12 cellular contexts compared by ENCODE assay signal in genomic region chr22:46942816-46943783, GRCh38.
DNase-seq lines count a peak whose midpoint lies in the region; ATAC-seq, FAIRE-seq and TF ChIP-seq lines count a peak whose summit lies in the region.
"Had no signal": no experiment of that assay in that cellular context is flagged by ENCODE, and none has a peak within 500 bp of the region (broad histone marks: within the 10 kb centered on the region; RNA-seq: fewer than 3 reads in every experiment).

No MANE protein-coding gene starts in this region.

- H3K23ac ChIP-seq in trophoblast cell (ENCODE audit: low read length) = no peak overlapping the region

- H3K4me3 Mint-ChIP-seq in stimulated activated memory B cell treated with anti-CD40 and anti-IgM and Interleukin-4, amounts not matched to agents 10 μg/mL and 1 μg/mL and 100 μg/mL, for 72 hours = peak overlapping the region; percentile 22

- H2AFZ ChIP-seq in HepG2 (ENCODE audit: low read length) = no peak overlapping the region
- no peak overlapping the region for H2AFZ ChIP-seq in trophoblast cell (ENCODE audit: insufficient read depth, low read length, poor library complexity)

- no peak overlapping the region for H3K14ac ChIP-seq in trophoblast cell (ENCODE audit: low read length)

- peaks cover 36% of the 10 kb centered on the region for H3K36me3 Mint-ChIP-seq in stimulated activated memory B cell treated with anti-CD40 and anti-IgM and Interleukin-4, amounts not matched to agents 10 μg/mL and 1 μg/mL and 100 μg/mL, for 72 hours

- no peak overlapping the region for H3K27ac Mint-ChIP-seq in stimulated activated memory B cell treated with anti-CD40 and anti-IgM and Interleukin-4, amounts not matched to agents 10 μg/mL and 1 μg/mL and 100 μg/mL, for 72 hours

- H3K4ac ChIP-seq in trophoblast cell (ENCODE audit: low read depth, low read length) = no peak overlapping the region

- TF ChIP-seq CTCF in body of pancreas (IDR thresholded peaks at IDR 0.05) (no peak), HepG2 (CRISPR knock-in tag; IDR thresholded peaks at IDR 0.05) (no peak)

- no peak for ATAC-seq in body of pancreas
- no peak for ATAC-seq in HepG2
- no peak for ATAC-seq in stimulated activated memory B cell treated with anti-CD40 and anti-IgM and Interleukin-4, amounts not matched to agents 10 μg/mL and 1 μg/mL and 100 μg/mL, for 72 hours
- ATAC-seq in HG03280 (IDR thresholded peaks at IDR 0.05; ENCODE audit: unreplicated experiment) = no peak

- H3K9me3 ChIP-seq in body of pancreas (no peaks in the 10 kb centered on the region), HepG2 (ENCODE audit: low read length) (no peaks in the 10 kb centered on the region), trophoblast cell (ENCODE audit: insufficient read depth, low read depth, low read length) (no peaks in the 10 kb centered on the region)
- H3K9me3 ChIP-seq: tibial nerve had no signal

- H3K36me3 ChIP-seq in body of pancreas (replicated peaks in 1 of 2; ENCODE audit: insufficient read depth in 1 of 2, low read depth in 2 of 2) = no peaks in the 10 kb centered on the region
- H3K36me3 ChIP-seq in HepG2 (replicated peaks in 1 of 2; ENCODE audit: control insufficient read depth in 1 of 2, insufficient read depth in 2 of 2, low read length in 2 of 2) = peaks cover 7 to 11% of the 10 kb centered on the region in 2 experiments; a peak in 3 of 5 replicates
- H3K36me3 ChIP-seq in trophoblast cell (ENCODE audit: control insufficient read depth in 1 of 2, insufficient read depth in 2 of 2, low read length in 2 of 2) = peaks cover 0 to 2% of the 10 kb centered on the region in 2 experiments

- WGBS in body of pancreas, 2 donors = 71 to 93% methylated on average over 22 of the region's 22 CpGs
- WGBS in HepG2 (ENCODE audit: low lambda C conversion rate) = 97% methylated on average over 22 of the region's 22 CpGs
- no CpG with 5 or more reads among the region's 22 CpGs for WGBS in trophoblast cell (ENCODE audit: extremely low coverage, insufficient coverage, insufficient read length)

- TF ChIP-seq EP300 in HepG2 (IDR thresholded peaks at IDR 0.05; ENCODE audit: low read depth in 2 of 2, low read length in 2 of 2) = no peak
- TF ChIP-seq EP300 in HepG2 (CRISPR knock-in tag; IDR thresholded peaks at IDR 0.05; ENCODE audit: borderline replicate concordance) = no peak

- FAIRE-seq in HepG2 (lab: Jason Lieb, UNC) = no peak

- H3K9ac ChIP-seq in HepG2 (ENCODE audit: insufficient read depth, low read depth, low read length) (no peak overlapping the region), trophoblast cell (ENCODE audit: low read length) (no peak overlapping the region)

- H3K79me1 ChIP-seq in trophoblast cell (ENCODE audit: low read length) = no peaks in the 10 kb centered on the region

- no peak overlapping the region for H2AK5ac ChIP-seq in trophoblast cell (ENCODE audit: low read length)

- no peak for TF ChIP-seq RAD21 in HepG2 (CRISPR knock-in tag; IDR thresholded peaks at IDR 0.05)

- H3K18ac ChIP-seq in trophoblast cell (ENCODE audit: low read length) = no peak overlapping the region

- H4K20me1 ChIP-seq in HepG2 (ENCODE audit: insufficient read depth, low read length) = no peaks in the 10 kb centered on the region

- H3K9me3 Mint-ChIP-seq in stimulated activated memory B cell treated with anti-CD40 and anti-IgM and Interleukin-4, amounts not matched to agents 10 μg/mL and 1 μg/mL and 100 μg/mL, for 72 hours = no peaks in the 10 kb centered on the region

- no peak overlapping the region for H4K12ac ChIP-seq in trophoblast cell (ENCODE audit: low read depth, low read length)

- intact Hi-C loops in body of pancreas (cut with DNase I) = no loop called here
- intact Hi-C loops in HepG2 (cut with micrococcal nuclease; ENCODE audit: unreplicated experiment) = no loop called here

- H2BK12ac ChIP-seq in trophoblast cell (ENCODE audit: low read length) = no peak overlapping the region

- H2BK120ac ChIP-seq in trophoblast cell (ENCODE audit: insufficient read depth, low read length, poor library complexity) = no peak overlapping the region

- DNase-seq in KBM-7 = peak; percentile 68
- peak in 1 of 4 donors; percentile 42 for DNase-seq in body of pancreas
- DNase-seq in HepG2 (ENCODE audit: low spot score) = no peak
- DNase-seq in trophoblast cell = no peak
- DNase-seq in activated T-cell treated with anti-CD3 and anti-CD28 coated beads for 4 hours = no peak
- DNase-seq in amygdala (lab: John Stamatoyannopoulos, UW) = no peak
- DNase-seq: activated CD4-positive, alpha-beta T cell treated with anti-CD3 and anti-CD28 coated beads, Interleukin-2, amount 50 U/mL, for 48 hours; NCI-H2171; stimulated activated CD4-positive, alpha-beta T cell treated with anti-CD3 and anti-CD28 coated beads, Interleukin-1b, Interleukin-23, amount 100 ng/mL, for 48 hours had no signal

- H3K4me3 ChIP-seq in body of pancreas (no peak overlapping the region), HepG2 (replicated peaks in 1 of 3; ENCODE audit: insufficient read depth in 1 of 3, low read depth in 2 of 3, low read length in 3 of 3) (no peak overlapping the region), trophoblast cell (ENCODE audit: low read depth, low read length) (no peak overlapping the region)

- H3K4me1 ChIP-seq in body of pancreas = peaks cover 2% of the 10 kb centered on the region
- H3K4me1 ChIP-seq in HepG2 (ENCODE audit: insufficient read depth, low read length) = peaks cover 3% of the 10 kb centered on the region
- no peaks in the 10 kb centered on the region for H3K4me1 ChIP-seq in trophoblast cell (ENCODE audit: control insufficient read depth in 1 of 2, insufficient read depth in 2 of 2, low read length in 2 of 2)

- no TSS peak for BruUV-seq in HepG2 (replicated peaks; lab: Mats Ljungman, UMichigan)

- no peak overlapping the region for H2BK5ac ChIP-seq in trophoblast cell (ENCODE audit: low read depth, low read length, poor library complexity)

- in situ Hi-C loops in KBM-7 (cut with MboI; ENCODE audit: low pct_unique_long_range_greater_than_20kb, low sequenced_read_pairs) = no loop called here
- in situ Hi-C loops in HepG2 (cut with HindIII; ENCODE audit: extremely low pct_ligation_motif_present, low pct_unique_long_range_greater_than_20kb) = no loop called here

- H4K8ac ChIP-seq in trophoblast cell (ENCODE audit: low read depth, low read length) = no peak overlapping the region

- H3K27me3 ChIP-seq in body of pancreas = no peaks in the 10 kb centered on the region
- no peaks in the 10 kb centered on the region for H3K27me3 ChIP-seq in HepG2 (ENCODE audit: control insufficient read depth in 1 of 2, insufficient read depth in 2 of 2, low read length in 2 of 2)
- H3K27me3 ChIP-seq in trophoblast cell (ENCODE audit: insufficient read depth, low read length) = no peaks in the 10 kb centered on the region
- H3K27me3 ChIP-seq: tibial nerve had no signal

- peaks cover 20% of the 10 kb centered on the region for H3K4me1 Mint-ChIP-seq in stimulated activated memory B cell treated with anti-CD40 and anti-IgM and Interleukin-4, amounts not matched to agents 10 μg/mL and 1 μg/mL and 100 μg/mL, for 72 hours

- H3K27ac ChIP-seq in body of pancreas (peak overlapping the region in 3 of 4 donors; percentile 14 to 51 (median 21)), HepG2 (ENCODE audit: extremely low read length, insufficient read depth, low read length) (no peak overlapping the region), trophoblast cell (ENCODE audit: low read depth, low read length) (no peak overlapping the region)

- no peaks in the 10 kb centered on the region for H3K27me3 Mint-ChIP-seq in stimulated activated memory B cell treated with anti-CD40 and anti-IgM and Interleukin-4, amounts not matched to agents 10 μg/mL and 1 μg/mL and 100 μg/mL, for 72 hours

- POLR2A ChIA-PET in HepG2 (lab: Yijun Ruan, JAX) = no interaction called here

- no peak overlapping the region for H4K91ac ChIP-seq in trophoblast cell (ENCODE audit: low read depth, low read length)

- H3K4me2 ChIP-seq in HepG2 (ENCODE audit: low read depth, low read length) (no peak overlapping the region), trophoblast cell (ENCODE audit: low read length) (no peak overlapping the region)

- no peaks in the 10 kb centered on the region for H3K79me2 ChIP-seq in HepG2 (ENCODE audit: insufficient read depth, low read length)
- no peaks in the 10 kb centered on the region for H3K79me2 ChIP-seq in trophoblast cell (ENCODE audit: control insufficient read depth, insufficient read depth, low read length, poor library complexity)

- CTCF ChIA-PET in HepG2 (lab: Yijun Ruan, JAX; ENCODE audit: low intra/inter-chr PET ratio, low total read pairs) = no interaction called here

- TF ChIP-seq POLR2A in body of pancreas (IDR thresholded peaks at IDR 0.05) (no peak), HepG2 (IDR thresholded peaks at IDR 0.05; ENCODE audit: insufficient read depth in 1 of 2, low read depth in 2 of 2, low read length in 2 of 2) (no peak)

TF ChIP-seq in HepG2, 621 proteins besides CTCF, POLR2A, EP300 and RAD21:
- TF ChIP-seq HDAC6 (IDR thresholded peaks at IDR 0.05; ENCODE audit: low read depth, low read length) (no peak), CEBPB (IDR thresholded peaks at IDR 0.05; ENCODE audit: borderline replicate concordance, low read depth, low read length) (peak; percentile 36; the same call in 1 of the 2 replicates)

Comparison
In these comparisons a context has a peak if more than half of its experiments do, and no peak if none do; other contexts are left out.
1. H3K27ac ChIP-seq: peak in body of pancreas (3 of 4); none in HepG2 (single experiment) and trophoblast cell (single experiment).